In genomic region chr1:182699673-182700350, GRCh38 we compare ENCODE assay signal across 10 cellular contexts. TPM values are rescaled to one million over a fixed set of nuclear protein-coding genes. Genes with fewer than 3 reads are reported as not detected.
DNase-seq lines count a peak whose midpoint lies in the region; ATAC-seq and TF ChIP-seq lines count a peak whose summit lies in the region.
"Had no signal": no experiment of that assay in that cellular context is flagged by ENCODE, and none has a peak within 500 bp of the region (broad histone marks: within the 10 kb centered on the region; RNA-seq: fewer than 3 reads in every experiment).

No MANE protein-coding gene starts in this region.

- H3K27ac ChIP-seq in right cardiac atrium (ENCODE audit: low read length): no peak overlapping the region
- no peak overlapping the region for H3K27ac ChIP-seq in smooth muscle cell (ENCODE audit: low read depth)
- no peak overlapping the region for H3K27ac ChIP-seq in Peyer's patch

- no peaks in the 10 kb centered on the region for H3K9me3 ChIP-seq in adipocyte (ENCODE audit: control insufficient read depth, low read length)
- no peaks in the 10 kb centered on the region for H3K9me3 ChIP-seq in right cardiac atrium (ENCODE audit: control insufficient read depth, low read length)
- no peaks in the 10 kb centered on the region for H3K9me3 ChIP-seq in smooth muscle cell (replicated peaks; ENCODE audit: low read depth)
- H3K9me3 ChIP-seq in mucosa of descending colon: no peaks in the 10 kb centered on the region
- H3K9me3 ChIP-seq in Peyer's patch: no peaks in the 10 kb centered on the region

- H3K4me2 ChIP-seq in smooth muscle cell: peak overlapping the region; percentile 28

- H4K20me1 ChIP-seq in smooth muscle cell (ENCODE audit: low read depth): no peaks in the 10 kb centered on the region

- TF ChIP-seq CTCF in smooth muscle cell (IDR thresholded peaks at IDR 0.05; ENCODE audit: borderline replicate concordance, insufficient read depth, poor library complexity, severe bottlenecking) (no peak), mucosa of descending colon (IDR thresholded peaks at IDR 0.05) (no peak), Peyer's patch (IDR thresholded peaks at IDR 0.05) (no peak)

- no peak for TF ChIP-seq POLR2A in Peyer's patch (IDR thresholded peaks at IDR 0.05)

- no peaks in the 10 kb centered on the region for H3F3A ChIP-seq in smooth muscle cell (ENCODE audit: low read depth)

- H3K4me1 ChIP-seq in adipocyte (ENCODE audit: control insufficient read depth, insufficient read depth, low read length) (peaks cover 22% of the 10 kb centered on the region), right cardiac atrium (ENCODE audit: control insufficient read depth, insufficient read depth, low read length) (peaks cover 3% of the 10 kb centered on the region), smooth muscle cell (ENCODE audit: low read depth) (peaks cover 19% of the 10 kb centered on the region), mucosa of descending colon (ENCODE audit: low read depth) (no peaks in the 10 kb centered on the region), Peyer's patch (no peaks in the 10 kb centered on the region)

- H3K36me3 ChIP-seq in adipocyte (ENCODE audit: control insufficient read depth, insufficient read depth, low read length, severe bottlenecking) (no peaks in the 10 kb centered on the region), smooth muscle cell (ENCODE audit: low read depth) (no peaks in the 10 kb centered on the region), mucosa of descending colon (ENCODE audit: low read depth) (no peaks in the 10 kb centered on the region), Peyer's patch (no peaks in the 10 kb centered on the region)

- peak; percentile 62 to 71 for ATAC-seq in right cardiac atrium
- no peak for ATAC-seq in mucosa of descending colon

- H3K9ac ChIP-seq in adipocyte (ENCODE audit: low read length): peak overlapping the region; percentile 44
- H3K9ac ChIP-seq in smooth muscle cell (ENCODE audit: low read depth): no peak overlapping the region

- 35% methylated on average over 23 of the region's 23 CpGs for WGBS in right cardiac atrium
- 35% methylated on average over 23 of the region's 23 CpGs for WGBS in smooth muscle cell (ENCODE audit: low lambda C conversion rate)

- H3K79me2 ChIP-seq in smooth muscle cell (ENCODE audit: low read depth): no peaks in the 10 kb centered on the region

- intact Hi-C loops in right cardiac atrium (cut with DNase I): no loop called here
- intact Hi-C loops in mucosa of descending colon (cut with DNase I, micrococcal nuclease): no loop called here

- H3K4me3 ChIP-seq in adipocyte (ENCODE audit: low read length) (peak overlapping the region; percentile 31), right cardiac atrium (ENCODE audit: low read length) (no peak overlapping the region), smooth muscle cell (no peak overlapping the region), mucosa of descending colon (no peak overlapping the region), Peyer's patch (no peak overlapping the region)

- peaks cover 10% of the 10 kb centered on the region for H3K27me3 ChIP-seq in adipocyte (replicated peaks; ENCODE audit: control insufficient read depth, insufficient read depth, low read length)
- no peaks in the 10 kb centered on the region for H3K27me3 ChIP-seq in right cardiac atrium (ENCODE audit: control insufficient read depth, insufficient read depth)
- no peaks in the 10 kb centered on the region for H3K27me3 ChIP-seq in smooth muscle cell (ENCODE audit: low read depth)
- H3K27me3 ChIP-seq in Peyer's patch: no peaks in the 10 kb centered on the region

- H2AFZ ChIP-seq in smooth muscle cell (ENCODE audit: low read depth): peak overlapping the region; percentile 18

- DNase-seq in M059J (ENCODE audit: low read depth) (peak; percentile 3), adipocyte (ENCODE audit: low read depth) (peak; percentile 20), right cardiac atrium (peak; percentile 26 to 73 (median 62)), smooth muscle cell (lab: John Stamatoyannopoulos, UW; ENCODE audit: unreplicated experiment) (no peak), mucosa of descending colon (no peak), Peyer's patch (no peak)
- no peak for DNase-seq in activated CD4-positive, alpha-beta T cell treated with anti-CD3 and anti-CD28 coated beads for 1 hour
- DNase-seq: activated CD4-positive, alpha-beta memory T cell treated with anti-CD3 and anti-CD28 coated beads, Interleukin-2, amount 10 ng/mL, durations not matched to agents 7 days and 5 days; foreskin melanocyte; occipital lobe had no signal

RNA-seq across cellular contexts. Expression of gene RGS8, which starts 15.4 kb away (rescaled TPM):
- total RNA-seq in M059J (2014; rRNA removed; shearing (Covaris generic)): not detected in 2 replicates
- total RNA-seq in right cardiac atrium: under 1 TPM in 1 of 4 donors, not detected in 3; 0.33 TPM
- 0.02 TPM for polyA plus RNA-seq in right cardiac atrium
- total RNA-seq in smooth muscle cell: not detected in 2 replicates
- polyA plus RNA-seq in smooth muscle cell: not detected in 2 replicates
- total RNA-seq in mucosa of descending colon: not detected
- total RNA-seq in Peyer's patch: not detected
- total RNA-seq: activated CD4-positive, alpha-beta memory T cell treated with anti-CD3 and anti-CD28 coated beads, Interleukin-2, amount 10 ng/mL, durations not matched to agents 7 days and 5 days had no signal

Comparison
In these comparisons a context has a peak if more than half of its experiments do, and no peak if none do; other contexts are left out.
1. DNase-seq: peak in M059J (single experiment), adipocyte (single experiment) and right cardiac atrium (3 of 3); none in smooth muscle cell (single experiment), mucosa of descending colon (0 of 3), Peyer's patch (0 of 3) and activated CD4-positive, alpha-beta T cell treated with anti-CD3 and anti-CD28 coated beads for 1 hour (single experiment).